In genomic region chr18:8508320-8508719, GRCh38 we compare ENCODE assay signal across 18 cellular contexts.
"Had no signal": no experiment of that assay in that cellular context is flagged by ENCODE, and none has a peak within 500 bp of the region (broad histone marks: within the 10 kb centered on the region; RNA-seq: fewer than 3 reads in every experiment).

No MANE protein-coding gene starts in this region.

- H3K4me3 ChIP-seq: heart right ventricle, left lung, pancreas, right lobe of liver, stomach, thyroid gland had no signal

- ATAC-seq: effector memory CD8-positive, alpha-beta T cell; heart right ventricle; left cardiac atrium; left lung; natural killer cell; pancreas; right lobe of liver had no signal

- H3K27ac ChIP-seq: heart right ventricle, left lung, pancreas, right lobe of liver, stomach, thyroid gland had no signal

- H3K9me3 ChIP-seq: heart right ventricle, left lung, pancreas, right lobe of liver, stomach, thyroid gland had no signal

- H3K36me3 ChIP-seq: heart right ventricle, left lung, pancreas, right lobe of liver, stomach, thyroid gland had no signal

- H3K27me3 ChIP-seq: left lung, pancreas, right lobe of liver, thyroid gland had no signal

- DNase-seq: cerebellar nuclear complex; cortex of kidney; effector memory CD8-positive, alpha-beta T cell; foreskin melanocyte; glutamatergic neuron; heart right ventricle; hippocampal formation; left cardiac atrium; left lung; natural killer cell; occipital lobe; pancreas; right lobe of liver; stimulated activated CD4-positive, alpha-beta T cell treated with anti-CD3 and anti-CD28 coated beads, Interleukin-2, amount 100 ng/mL, for 24 hours; stimulated activated CD4-positive, alpha-beta T cell treated with anti-CD3 and anti-CD28 coated beads, Interleukin-4, amount 100 ng/mL, for 24 hours; stimulated activated naive CD4-positive, alpha-beta T cell treated with Interleukin-2 at 50 U/mL for 16 hours; stomach; thyroid gland had no signal

- H3K4me1 ChIP-seq: heart right ventricle, left lung, pancreas, right lobe of liver, stomach, thyroid gland had no signal
